Comparison of ENCODE assay signal across 8 cellular contexts in the genomic region with DNA sequence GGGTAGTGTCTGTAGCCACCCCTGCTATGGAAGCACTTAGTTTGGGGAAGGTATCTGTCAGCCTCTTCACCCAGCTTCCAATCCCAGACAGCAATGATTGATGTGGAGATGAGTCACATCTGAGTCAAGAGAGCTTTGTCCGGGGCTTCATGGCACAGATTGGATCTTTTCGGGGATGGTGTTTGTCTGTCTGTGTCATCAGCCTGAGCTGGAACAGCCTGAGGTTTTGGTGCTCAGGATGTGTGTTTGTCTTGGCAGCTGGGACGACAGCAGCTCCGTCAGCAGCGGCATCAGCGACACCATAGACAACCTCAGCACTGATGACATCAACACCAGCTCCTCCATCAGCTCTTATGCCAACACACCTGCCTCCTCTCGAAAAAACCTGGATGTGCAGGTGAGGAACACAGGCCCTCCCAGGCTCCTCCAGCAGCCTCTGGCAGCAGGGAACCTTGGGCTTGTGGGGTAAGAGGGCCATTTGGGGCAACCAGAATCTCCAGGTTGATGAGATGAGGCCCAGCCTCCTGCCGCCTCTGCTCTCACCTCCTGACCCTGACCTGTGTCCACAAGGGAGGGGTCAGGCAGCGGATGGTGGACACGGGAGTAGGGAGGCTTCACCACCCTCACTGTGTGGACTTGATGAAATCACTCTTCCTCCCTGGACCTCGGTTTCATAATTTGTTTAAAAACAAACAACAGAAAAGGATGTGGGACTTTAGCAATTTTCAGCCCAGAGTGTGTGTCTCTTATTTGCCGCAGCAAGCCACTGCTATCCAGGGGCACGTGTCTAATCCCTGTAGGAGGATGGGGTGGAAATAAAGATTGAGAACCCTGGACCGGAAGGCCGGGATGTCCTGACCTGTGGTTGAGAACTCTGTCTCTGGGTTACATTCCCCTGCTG.
DNase-seq lines count a peak whose midpoint lies in the region; ATAC-seq and TF ChIP-seq lines count a peak whose summit lies in the region.

No MANE protein-coding gene starts in this region.

- H3K36me3 ChIP-seq in adrenal gland (replicated peaks in 1 of 2): no peaks in the 10 kb centered on the region
- no peaks in the 10 kb centered on the region for H3K36me3 ChIP-seq in Karpas-422 (ENCODE audit: insufficient read depth, low read length)

- DNase-seq in Caki2 (ENCODE audit: low read depth) (peak; percentile 84), NCI-H1105 treated with DMSO at 0.1 percent for 48 hours (lab: John Stamatoyannopoulos, UW) (peak; percentile 43), adrenal gland (peak in 6 of 7 donors; percentile 30 to 68 (median 40)), kidney tubule cell (ENCODE audit: low spot score) (peak; percentile 91), iPS-NIHi11 (ENCODE audit: low spot score) (no peak), Karpas-422 (no peak)

- no peak overlapping the region for H3K4me2 ChIP-seq in Karpas-422 (ENCODE audit: low read depth, low read length, poor library complexity, severe bottlenecking)

- no peak overlapping the region for H3K4me3 ChIP-seq in adrenal gland
- H3K4me3 ChIP-seq in Karpas-422 (ENCODE audit: low read length): no peak overlapping the region

- in situ Hi-C loops in Caki2 (cut with HindIII; ENCODE audit: low pct_unique_long_range_greater_than_20kb, low sequenced_read_pairs): no loop called here

- no peak overlapping the region for H3K9ac ChIP-seq in Karpas-422 (ENCODE audit: low read length)

- H3K9me3 ChIP-seq in adrenal gland (replicated peaks in 1 of 3): no peaks in the 10 kb centered on the region
- H3K9me3 ChIP-seq in Karpas-422 (ENCODE audit: low read length): no peaks in the 10 kb centered on the region

- H3K9me2 ChIP-seq in Karpas-422 (replicated peaks; ENCODE audit: insufficient read depth, low read length): no peaks in the 10 kb centered on the region

- intact Hi-C loops in adrenal gland (cut with DNase I): no loop called here

- H3K27ac ChIP-seq in adrenal gland: peak overlapping the region in 2 of 5 donors; percentile 34 to 59
- no peak overlapping the region for H3K27ac ChIP-seq in Karpas-422 (ENCODE audit: low read length)

- H3K27me3 ChIP-seq in adrenal gland (no peaks in the 10 kb centered on the region), Karpas-422 (ENCODE audit: low read length) (no peaks in the 10 kb centered on the region)

- H4K20me1 ChIP-seq in Karpas-422 (ENCODE audit: insufficient read depth, low read depth, low read length): no peaks in the 10 kb centered on the region

- H3K79me2 ChIP-seq in Karpas-422 (ENCODE audit: low read length): no peaks in the 10 kb centered on the region

- H2AFZ ChIP-seq in Karpas-422 (ENCODE audit: low read length): no peak overlapping the region

- no peak for ATAC-seq in HG03139 (IDR thresholded peaks at IDR 0.05; ENCODE audit: unreplicated experiment)
- no peak for ATAC-seq in GM21515 (IDR thresholded peaks at IDR 0.05; ENCODE audit: unreplicated experiment)

- H3K4me1 ChIP-seq in adrenal gland (replicated peaks in 1 of 2) (no peaks in the 10 kb centered on the region), Karpas-422 (ENCODE audit: low read length) (no peaks in the 10 kb centered on the region)

- WGBS in adrenal gland, 4 donors: 65 to 69% (median 66%) methylated on average over 14 to 15 of the region's 15 CpGs

- no peak for TF ChIP-seq CTCF in adrenal gland (IDR thresholded peaks at IDR 0.05)

- no peak for TF ChIP-seq POLR2A in adrenal gland (IDR thresholded peaks at IDR 0.05)

Comparison
In these comparisons a context has a peak if more than half of its experiments do, and no peak if none do; other contexts are left out.
1. DNase-seq: peak in Caki2 (single experiment), NCI-H1105 treated with DMSO at 0.1 percent for 48 hours (single experiment), adrenal gland (6 of 7) and kidney tubule cell (single experiment); none in iPS-NIHi11 (single experiment) and Karpas-422 (single experiment).